8 cellular contexts compared by ENCODE assay signal in genomic region chr10:110918633-110919348, GRCh38. TPM values are rescaled to one million over a fixed set of nuclear protein-coding genes. Genes with fewer than 3 reads are reported as not detected.
DNase-seq lines count a peak whose midpoint lies in the region; ATAC-seq and TF ChIP-seq lines count a peak whose summit lies in the region.

TSS of gene BBIP1 (minus strand) at chr10:110919180. CDS start at chr10:110918157, 1,023 bp downstream.

- peak within 1 kb of the TSS; percentile 99 for H3K27ac Mint-ChIP-seq in memory B cell

- H3K27me3 Mint-ChIP-seq in memory B cell: no peaks in the 10 kb centered on the region

- H3K4me3 ChIP-seq in endocrine pancreas (ENCODE audit: control insufficient read depth, insufficient read depth, low read length) (peak within 1 kb of the TSS; percentile 98), suprapubic skin (peak within 1 kb of the TSS; percentile 86)

- peak within 1 kb of the TSS; percentile 98 for H3K9ac ChIP-seq in endocrine pancreas (ENCODE audit: control insufficient read depth, insufficient read depth, low read length)

- peak in 1 of 2 donors; percentile 65 for TF ChIP-seq POLR2A in suprapubic skin (IDR thresholded peaks at IDR 0.05)

- ATAC-seq in GM18907 (IDR thresholded peaks at IDR 0.05; ENCODE audit: unreplicated experiment) (peak; percentile 88), HG03097 (IDR thresholded peaks at IDR 0.05; ENCODE audit: low FRiP score, unreplicated experiment) (peak; percentile 62), memory B cell (ENCODE audit: low read depth) (peak; percentile 82)

- no peak; the same call in 1 of the 2 replicates for TF ChIP-seq CTCF in C4-2B (conservative IDR thresholded peaks at IDR 0.05)
- TF ChIP-seq CTCF in suprapubic skin (IDR thresholded peaks at IDR 0.05): no peak

- no peaks in the 10 kb centered on the region for H3K36me3 Mint-ChIP-seq in memory B cell

- peak within 1 kb of the TSS; percentile 100 for H3K4me3 Mint-ChIP-seq in memory B cell

- H3K4me1 ChIP-seq in endocrine pancreas (ENCODE audit: control insufficient read depth, insufficient read depth, low read length) (peaks cover 23% of the 10 kb centered on the region), suprapubic skin (peaks cover 39% of the 10 kb centered on the region)

- H3K4me1 Mint-ChIP-seq in memory B cell: peaks cover 22% of the 10 kb centered on the region

- H3K36me3 ChIP-seq in endocrine pancreas (ENCODE audit: control insufficient read depth, insufficient read depth, low read length) (no peaks in the 10 kb centered on the region), suprapubic skin (no peaks in the 10 kb centered on the region)

- H3K9me3 ChIP-seq in endocrine pancreas (ENCODE audit: control insufficient read depth, low read length) (no peaks in the 10 kb centered on the region), suprapubic skin (no peaks in the 10 kb centered on the region)

- WGBS in suprapubic skin: under 1% methylated on average over 18 of the region's 42 CpGs

- TF ChIP-seq EP300 in suprapubic skin (IDR thresholded peaks at IDR 0.05): no peak

- peak within 1 kb of the TSS; percentile 88 for H3K27ac ChIP-seq in C4-2B
- H3K27ac ChIP-seq in suprapubic skin: peak within 1 kb of the TSS; percentile 99

- no peaks in the 10 kb centered on the region for H3K9me3 Mint-ChIP-seq in memory B cell

- H3K27me3 ChIP-seq in endocrine pancreas (ENCODE audit: control insufficient read depth, insufficient read depth, low read length): no peaks in the 10 kb centered on the region
- H3K27me3 ChIP-seq in suprapubic skin: no peaks in the 10 kb centered on the region

- DNase-seq in NCI-H2171 treated with DMSO at 0.1 percent for 48 hours (lab: John Stamatoyannopoulos, UW): peak; percentile 98
- peak; percentile 63 for DNase-seq in activated CD4-positive, CD25-positive, alpha-beta regulatory T cell treated with anti-CD3 and anti-CD28 coated beads, Interleukin-2, amount 50 U/mL, for 16 hours (ENCODE audit: low read depth, low spot score)
- peak; percentile 77 to 97 for DNase-seq in memory B cell (ENCODE audit: low spot score in 2 of 2)
- DNase-seq in suprapubic skin (ENCODE audit: low spot score in 2 of 2): no peak

RNA-seq across cellular contexts. Expression of gene BBIP1, which starts in this region (rescaled TPM):
- total RNA-seq in suprapubic skin: 10 to 100 TPM in 2 of 4 donors, 1 to 10 TPM in 2; 6.5 to 14.0 (median 10.3) TPM

Comparison
In these comparisons a context has a peak if more than half of its experiments do, and no peak if none do; other contexts are left out.
1. DNase-seq: peak in NCI-H2171 treated with DMSO at 0.1 percent for 48 hours (single experiment), activated CD4-positive, CD25-positive, alpha-beta regulatory T cell treated with anti-CD3 and anti-CD28 coated beads, Interleukin-2, amount 50 U/mL, for 16 hours (single experiment) and memory B cell (2 of 2); none in suprapubic skin (0 of 2).
2. Peak in every context shown above with its lines, with median percentiles within 50 percentile points of each other: ATAC-seq.